In the genomic region with DNA sequence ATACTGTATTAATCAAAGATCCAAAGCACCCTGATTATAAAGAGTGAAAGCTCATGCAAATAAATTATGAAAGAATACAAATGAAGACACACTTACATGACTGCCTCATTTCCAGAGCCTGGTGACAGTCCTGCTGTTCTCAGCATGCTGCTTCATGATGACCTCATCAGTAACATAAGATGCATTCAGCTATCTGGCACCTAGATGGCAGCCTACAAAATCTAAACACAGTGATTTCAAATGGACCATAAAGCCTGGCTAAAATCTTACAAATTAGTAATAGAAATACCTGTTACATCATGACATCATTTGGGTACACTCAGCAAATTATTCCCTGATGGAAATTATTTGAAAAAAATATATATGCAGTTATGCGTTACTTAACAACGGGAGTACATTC, we compare ENCODE assay signal across 1 cellular context.
TF ChIP-seq lines count a peak whose summit lies in the region.

No MANE protein-coding gene starts in this region.

TF ChIP-seq in SK-N-SH, 30 proteins besides CTCF, POLR2A, EP300 and RAD21 (continued from another document):
- TF ChIP-seq REST (IDR thresholded peaks at IDR 0.05; ENCODE audit: low read depth, low read length) (no peak), RXRA (IDR thresholded peaks at IDR 0.05; ENCODE audit: borderline replicate concordance, low read depth) (no peak), FOXM1 (IDR thresholded peaks at IDR 0.05; ENCODE audit: low read depth) (no peak), SMC3 (IDR thresholded peaks at IDR 0.05; ENCODE audit: low read depth, low read length) (no peak), FOSL2 (IDR thresholded peaks at IDR 0.05; ENCODE audit: borderline replicate concordance, low read depth) (no peak), EZH2phosphoT487 (IDR thresholded peaks at IDR 0.05; ENCODE audit: borderline replicate concordance, low read depth) (no peak), FOXJ3 (CRISPR knock-in tag; IDR thresholded peaks at IDR 0.05) (no peak)
- TF ChIP-seq, protein P1, sequence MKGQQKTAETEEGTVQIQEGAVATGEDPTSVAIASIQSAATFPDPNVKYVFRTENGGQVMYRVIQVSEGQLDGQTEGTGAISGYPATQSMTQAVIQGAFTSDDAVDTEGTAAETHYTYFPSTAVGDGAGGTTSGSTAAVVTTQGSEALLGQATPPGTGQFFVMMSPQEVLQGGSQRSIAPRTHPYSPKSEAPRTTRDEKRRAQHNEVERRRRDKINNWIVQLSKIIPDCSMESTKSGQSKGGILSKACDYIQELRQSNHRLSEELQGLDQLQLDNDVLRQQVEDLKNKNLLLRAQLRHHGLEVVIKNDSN (IDR thresholded peaks at IDR 0.05; ENCODE audit: borderline replicate concordance, low read depth), result no peak
- TF ChIP-seq, protein P2, sequence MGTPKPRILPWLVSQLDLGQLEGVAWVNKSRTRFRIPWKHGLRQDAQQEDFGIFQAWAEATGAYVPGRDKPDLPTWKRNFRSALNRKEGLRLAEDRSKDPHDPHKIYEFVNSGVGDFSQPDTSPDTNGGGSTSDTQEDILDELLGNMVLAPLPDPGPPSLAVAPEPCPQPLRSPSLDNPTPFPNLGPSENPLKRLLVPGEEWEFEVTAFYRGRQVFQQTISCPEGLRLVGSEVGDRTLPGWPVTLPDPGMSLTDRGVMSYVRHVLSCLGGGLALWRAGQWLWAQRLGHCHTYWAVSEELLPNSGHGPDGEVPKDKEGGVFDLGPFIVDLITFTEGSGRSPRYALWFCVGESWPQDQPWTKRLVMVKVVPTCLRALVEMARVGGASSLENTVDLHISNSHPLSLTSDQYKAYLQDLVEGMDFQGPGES (IDR thresholded peaks at IDR 0.05; ENCODE audit: low read depth, low read length), result no peak
- TF ChIP-seq, protein P3, sequence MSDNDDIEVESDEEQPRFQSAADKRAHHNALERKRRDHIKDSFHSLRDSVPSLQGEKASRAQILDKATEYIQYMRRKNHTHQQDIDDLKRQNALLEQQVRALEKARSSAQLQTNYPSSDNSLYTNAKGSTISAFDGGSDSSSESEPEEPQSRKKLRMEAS (IDR thresholded peaks at IDR 0.05; ENCODE audit: low read depth), result no peak
